Comparison of ENCODE assay signal across 14 cellular contexts in the genomic region with DNA sequence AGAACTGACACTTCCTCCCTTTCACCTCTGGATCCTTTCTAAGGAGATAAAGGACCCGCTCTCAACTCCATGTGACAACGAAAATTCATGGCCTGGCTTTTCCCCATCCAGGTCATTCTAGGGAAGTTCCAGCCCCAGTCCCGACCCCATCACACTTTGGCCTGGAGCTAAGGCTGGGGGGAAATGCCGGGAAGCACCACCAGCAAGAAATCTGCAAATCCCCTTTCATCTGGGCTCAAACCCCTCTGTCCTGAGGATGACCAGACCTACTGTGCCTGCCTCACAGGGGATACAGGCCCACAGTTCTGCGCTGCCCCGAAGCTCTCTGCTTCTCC. TPM values are rescaled to one million over a fixed set of nuclear protein-coding genes. Genes with fewer than 3 reads are reported as not detected.
A peak's percentile ranks its signal among the peaks of the same experiment; 100 is the strongest.
DNase-seq lines count a peak whose midpoint lies in the region; ATAC-seq, FAIRE-seq and TF ChIP-seq lines count a peak whose summit lies in the region.
"Had no signal": no experiment of that assay in that cellular context is flagged by ENCODE, and none has a peak within 500 bp of the region (broad histone marks: within the 10 kb centered on the region; RNA-seq: fewer than 3 reads in every experiment).

No MANE protein-coding gene starts in this region.

- H3K79me2 ChIP-seq in astrocyte (ENCODE audit: insufficient read depth, low read length) = no peaks in the 10 kb centered on the region

- DNase-seq in activated naive CD4-positive, alpha-beta T cell treated with Interleukin-2 at 50 U/mL for 16 hours = no peak
- DNase-seq in astrocyte (ENCODE audit: low read depth) (no peak), foreskin melanocyte (no peak), posterior vena cava (ENCODE audit: low spot score) (no peak)
- DNase-seq: foreskin keratinocyte, NCI-H2107 had no signal

- peak overlapping the region; percentile 39 for H3K4me3 Mint-ChIP-seq in activated naive CD4-positive, alpha-beta T cell treated with anti-CD3 and anti-CD28 coated beads, Interleukin-2, amount 50 U/mL, for 24 hours
- H3K4me3 Mint-ChIP-seq in astrocyte (ENCODE audit: unreplicated experiment) = peak overlapping the region; percentile 87

- H3K4me1 ChIP-seq in astrocyte (ENCODE audit: insufficient read depth, low read length) (peaks cover 19% of the 10 kb centered on the region), mucosa of stomach (ENCODE audit: control insufficient read depth, insufficient read depth, low read length) (peaks cover 22% of the 10 kb centered on the region), stomach smooth muscle (ENCODE audit: control insufficient read depth, insufficient read depth, low read length) (peaks cover 63% of the 10 kb centered on the region)
- H3K4me1 ChIP-seq: foreskin keratinocyte had no signal

- H4K20me1 ChIP-seq in astrocyte (ENCODE audit: insufficient read depth, low read length) = peaks cover 11% of the 10 kb centered on the region

- H3K27ac Mint-ChIP-seq in activated naive CD4-positive, alpha-beta T cell treated with anti-CD3 and anti-CD28 coated beads, Interleukin-2, amount 50 U/mL, for 24 hours = no peak overlapping the region
- peak overlapping the region; percentile 34 for H3K27ac Mint-ChIP-seq in astrocyte (ENCODE audit: unreplicated experiment)
- H3K27ac Mint-ChIP-seq: activated T-helper 1 cell treated with anti-CD3 and anti-CD28 coated beads, Interleukin-12 subunit alpha, Interleukin-12 subunit beta, Interleukin-2, Interleukin-4 antibody, amounts not matched to agents 30 ng/mL and 10 ng/mL and 1 ng/mL, durations not matched to agents 14 hours and 24 hours and 36 hours had no signal

- H3K27me3 ChIP-seq in astrocyte (ENCODE audit: insufficient read depth, low read length) (peaks cover 92% of the 10 kb centered on the region), mucosa of stomach (ENCODE audit: control insufficient read depth, insufficient read depth, low read length) (peaks cover 97% of the 10 kb centered on the region), stomach smooth muscle (ENCODE audit: control insufficient read depth in 1 of 2, insufficient read depth in 2 of 2, low read length in 2 of 2) (peaks cover 3% of the 10 kb centered on the region in 2 donors)

- FAIRE-seq in astrocyte (lab: Jason Lieb, UNC) = no peak
- FAIRE-seq: GM18507 had no signal

- H3K4me3 ChIP-seq in astrocyte (ENCODE audit: insufficient read depth, low read depth, low read length) (peak overlapping the region; percentile 10), mucosa of stomach (ENCODE audit: low read length) (no peak overlapping the region), stomach smooth muscle (ENCODE audit: low read length in 2 of 2) (peak overlapping the region; percentile 93 to 97)

- H3K9me3 ChIP-seq in astrocyte (ENCODE audit: insufficient read depth, low read depth, low read length) (peaks cover 11% of the 10 kb centered on the region), mucosa of stomach (ENCODE audit: control insufficient read depth, low read length) (no peaks in the 10 kb centered on the region), stomach smooth muscle (ENCODE audit: control insufficient read depth in 2 of 2, low read length in 2 of 2) (no peaks in the 10 kb centered on the region)
- H3K9me3 ChIP-seq: left lung had no signal

- no peak for ATAC-seq in HG02642 (IDR thresholded peaks at IDR 0.05; ENCODE audit: poor library complexity, unreplicated experiment)
- ATAC-seq: foreskin keratinocyte, left lung, Panc1 had no signal

- H3K27ac ChIP-seq in astrocyte (ENCODE audit: low read depth, low read length) (no peak overlapping the region), stomach smooth muscle (ENCODE audit: low read length) (peak overlapping the region; percentile 94)
- H3K27ac ChIP-seq: foreskin keratinocyte, left lung had no signal

- H3K4me1 Mint-ChIP-seq in activated naive CD4-positive, alpha-beta T cell treated with anti-CD3 and anti-CD28 coated beads, Interleukin-2, amount 50 U/mL, for 24 hours = peaks cover 26% of the 10 kb centered on the region
- H3K4me1 Mint-ChIP-seq in astrocyte (ENCODE audit: low read depth, unreplicated experiment) = peaks cover 14% of the 10 kb centered on the region

- H3K4me2 ChIP-seq in astrocyte (ENCODE audit: low read length) = peak overlapping the region; percentile 94

- H3K9ac ChIP-seq in astrocyte (ENCODE audit: low read length) (peak overlapping the region; percentile 17), mucosa of stomach (ENCODE audit: low read length) (peak overlapping the region; percentile 22), stomach smooth muscle (ENCODE audit: low read length in 2 of 2) (peak overlapping the region; percentile 80 to 88)

- intact Hi-C loops in posterior vena cava (cut with DNase I) = no loop called here

- no peak for TF ChIP-seq CTCF in astrocyte (IDR thresholded peaks at IDR 0.05; ENCODE audit: insufficient read depth, low read depth, low read length)

- H3K36me3 ChIP-seq in astrocyte (ENCODE audit: insufficient read depth, low read length) (no peaks in the 10 kb centered on the region), mucosa of stomach (ENCODE audit: control insufficient read depth, insufficient read depth, low read length) (no peaks in the 10 kb centered on the region), stomach smooth muscle (ENCODE audit: control insufficient read depth in 2 of 2, insufficient read depth in 2 of 2, low read length in 2 of 2) (peaks cover 3 to 8% of the 10 kb centered on the region in 2 donors)
- H3K36me3 ChIP-seq: left lung had no signal

- no peaks in the 10 kb centered on the region for H3K9me3 Mint-ChIP-seq in activated naive CD4-positive, alpha-beta T cell treated with anti-CD3 and anti-CD28 coated beads, Interleukin-2, amount 50 U/mL, for 24 hours
- peaks cover 10% of the 10 kb centered on the region for H3K9me3 Mint-ChIP-seq in astrocyte (ENCODE audit: unreplicated experiment)
- H3K9me3 Mint-ChIP-seq: activated T-helper 1 cell treated with anti-CD3 and anti-CD28 coated beads, Interleukin-12 subunit alpha, Interleukin-12 subunit beta, Interleukin-2, Interleukin-4 antibody, amounts not matched to agents 30 ng/mL and 10 ng/mL and 1 ng/mL, durations not matched to agents 14 hours and 24 hours and 36 hours had no signal

- H2AFZ ChIP-seq in astrocyte (ENCODE audit: low read depth, low read length) = no peak overlapping the region

- H3K27me3 Mint-ChIP-seq in activated naive CD4-positive, alpha-beta T cell treated with anti-CD3 and anti-CD28 coated beads, Interleukin-2, amount 50 U/mL, for 24 hours = peaks cover 48% of the 10 kb centered on the region
- H3K27me3 Mint-ChIP-seq in astrocyte (ENCODE audit: low read depth, unreplicated experiment) = peaks cover 70% of the 10 kb centered on the region

- no peaks in the 10 kb centered on the region for H3K36me3 Mint-ChIP-seq in activated naive CD4-positive, alpha-beta T cell treated with anti-CD3 and anti-CD28 coated beads, Interleukin-2, amount 50 U/mL, for 24 hours
- peaks cover 19% of the 10 kb centered on the region for H3K36me3 Mint-ChIP-seq in astrocyte (ENCODE audit: low read depth, unreplicated experiment)

RNA-seq across cellular contexts. Expression of gene SIX2, which starts 1.3 kb away (rescaled TPM):
- total RNA-seq in astrocyte (7.4 and 10.1 TPM in 2 replicates), posterior vena cava (1 to 10 TPM in 1 of 2 donors, under 1 TPM in 1; 0.33 to 1.3 TPM)
- total RNA-seq: activated T-helper 1 cell treated with anti-CD3 and anti-CD28 coated beads, Interleukin-12 subunit alpha, Interleukin-12 subunit beta, Interleukin-2, Interleukin-4 antibody, amounts not matched to agents 30 ng/mL and 10 ng/mL and 1 ng/mL, durations not matched to agents 14 hours and 24 hours and 36 hours; foreskin keratinocyte had no signal

Comparison
In these comparisons a context has a peak if more than half of its experiments do, and no peak if none do; other contexts are left out.
1. H3K9ac ChIP-seq: peak in every context shown above with its lines; median percentile 84 in stomach smooth muscle; 22 in mucosa of stomach; 17 in astrocyte.